In genomic region chr17:80365983-80366382, GRCh38 we compare ENCODE assay signal across 23 cellular contexts.
"Had no signal": no experiment of that assay in that cellular context is flagged by ENCODE, and none has a peak within 500 bp of the region (broad histone marks: within the 10 kb centered on the region; RNA-seq: fewer than 3 reads in every experiment).

No MANE protein-coding gene starts in this region.

- H3K27me3 Mint-ChIP-seq: activated naive CD8-positive, alpha-beta T cell treated with anti-CD3 and anti-CD28 coated beads, Interleukin-2, amount 50 U/mL, for 24 hours; dendritic cell treated with granulocyte-macrophage colony-stimulating factor and Interleukin-4, amounts not matched to agents 40 ng/mL and 50 ng/mL, for 4 days; stimulated activated naive CD8-positive, alpha-beta T cell treated with anti-CD3 and anti-CD28 coated beads, Interleukin-15, amount 100 ng/mL, for 72 hours had no signal

- H3K9me3 ChIP-seq: body of pancreas, heart right ventricle, lower lobe of right lung, mucosa of descending colon, prostate gland, tibial artery had no signal

- H3K4me3 ChIP-seq: body of pancreas, cardiac muscle cell, heart right ventricle, lower lobe of right lung, mucosa of descending colon, prostate gland, tibial artery had no signal

- ATAC-seq: activated naive CD8-positive, alpha-beta T cell treated with anti-CD3 and anti-CD28 coated beads, Interleukin-2, amount 50 U/mL, for 24 hours; body of pancreas; heart right ventricle; lower lobe of right lung; mucosa of descending colon; stimulated activated naive CD8-positive, alpha-beta T cell treated with anti-CD3 and anti-CD28 coated beads, Interleukin-15, amount 100 ng/mL, for 72 hours; WTC11 had no signal

- H3K4me3 Mint-ChIP-seq: activated naive CD8-positive, alpha-beta T cell treated with anti-CD3 and anti-CD28 coated beads, Interleukin-2, amount 50 U/mL, for 24 hours; dendritic cell treated with granulocyte-macrophage colony-stimulating factor and Interleukin-4, amounts not matched to agents 40 ng/mL and 50 ng/mL, for 4 days; neural crest cell; stimulated activated naive CD8-positive, alpha-beta T cell treated with anti-CD3 and anti-CD28 coated beads, Interleukin-15, amount 100 ng/mL, for 72 hours; T-helper 1 cell treated with Interleukin-12 subunit alpha and Interleukin-12 subunit beta and Interleukin-4 antibody, amounts not matched to agents 30 μg/mL and 1 μg/mL, for 36 hours; WTC11 had no signal

- H3K27ac ChIP-seq: body of pancreas, cardiac muscle cell, heart right ventricle, lower lobe of right lung, prostate gland, tibial artery had no signal

- DNase-seq: activated CD4-positive, alpha-beta T cell treated with anti-CD3 and anti-CD28 coated beads, Interleukin-2, amount 50 U/mL, for 48 hours; activated naive CD4-positive, alpha-beta T cell treated with anti-CD3 and anti-CD28 coated beads, Interleukin-2, amount 50 U/mL, for 16 hours; activated naive CD8-positive, alpha-beta T cell treated with anti-CD3 and anti-CD28 coated beads, Interleukin-2, amount 50 U/mL, for 24 hours; body of pancreas; effector CD8-positive, alpha-beta T cell; erythroblast; foreskin fibroblast; heart right ventricle; islet precursor cell; mesendoderm; mucosa of descending colon; stimulated activated CD4-positive, alpha-beta T cell treated with anti-CD3 and anti-CD28 coated beads, Interleukin-1b, Interleukin-23, amount 100 ng/mL, for 48 hours; stimulated activated naive CD8-positive, alpha-beta T cell treated with anti-CD3 and anti-CD28 coated beads, Interleukin-15, amount 100 ng/mL, for 72 hours; T1000 had no signal

- H3K4me1 Mint-ChIP-seq: activated naive CD8-positive, alpha-beta T cell treated with anti-CD3 and anti-CD28 coated beads, Interleukin-2, amount 50 U/mL, for 24 hours; neural crest cell; stimulated activated naive CD8-positive, alpha-beta T cell treated with anti-CD3 and anti-CD28 coated beads, Interleukin-15, amount 100 ng/mL, for 72 hours; WTC11 had no signal

- H3K9me3 Mint-ChIP-seq: activated naive CD8-positive, alpha-beta T cell treated with anti-CD3 and anti-CD28 coated beads, Interleukin-2, amount 50 U/mL, for 24 hours; activated T-helper 2 cell treated with anti-CD3 and anti-CD28 coated beads, Interferon-gamma antibody, Interleukin-2, Interleukin-4, amounts not matched to agents 10 μg/mL and 5 μg/mL and 100 μg/mL, durations not matched to agents 14 hours and 24 hours and 36 hours; neural crest cell; T-helper 1 cell treated with Interleukin-12 subunit alpha and Interleukin-12 subunit beta and Interleukin-4 antibody, amounts not matched to agents 30 μg/mL and 1 μg/mL, for 36 hours had no signal

- H3K27ac Mint-ChIP-seq: activated naive CD8-positive, alpha-beta T cell treated with anti-CD3 and anti-CD28 coated beads, Interleukin-2, amount 50 U/mL, for 24 hours; activated T-helper 2 cell treated with anti-CD3 and anti-CD28 coated beads, Interferon-gamma antibody, Interleukin-2, Interleukin-4, amounts not matched to agents 10 μg/mL and 5 μg/mL and 100 μg/mL, durations not matched to agents 14 hours and 24 hours and 36 hours; dendritic cell treated with granulocyte-macrophage colony-stimulating factor and Interleukin-4, amounts not matched to agents 40 ng/mL and 50 ng/mL, for 4 days; T-helper 1 cell treated with Interleukin-12 subunit alpha and Interleukin-12 subunit beta and Interleukin-4 antibody, amounts not matched to agents 30 μg/mL and 1 μg/mL, for 36 hours; WTC11 had no signal

- H3K4me1 ChIP-seq: lower lobe of right lung, prostate gland had no signal

- H3K27me3 ChIP-seq: body of pancreas, cardiac muscle cell, heart right ventricle, tibial artery had no signal
